ENCODE assay signal across 1 cellular context in the genomic region with DNA sequence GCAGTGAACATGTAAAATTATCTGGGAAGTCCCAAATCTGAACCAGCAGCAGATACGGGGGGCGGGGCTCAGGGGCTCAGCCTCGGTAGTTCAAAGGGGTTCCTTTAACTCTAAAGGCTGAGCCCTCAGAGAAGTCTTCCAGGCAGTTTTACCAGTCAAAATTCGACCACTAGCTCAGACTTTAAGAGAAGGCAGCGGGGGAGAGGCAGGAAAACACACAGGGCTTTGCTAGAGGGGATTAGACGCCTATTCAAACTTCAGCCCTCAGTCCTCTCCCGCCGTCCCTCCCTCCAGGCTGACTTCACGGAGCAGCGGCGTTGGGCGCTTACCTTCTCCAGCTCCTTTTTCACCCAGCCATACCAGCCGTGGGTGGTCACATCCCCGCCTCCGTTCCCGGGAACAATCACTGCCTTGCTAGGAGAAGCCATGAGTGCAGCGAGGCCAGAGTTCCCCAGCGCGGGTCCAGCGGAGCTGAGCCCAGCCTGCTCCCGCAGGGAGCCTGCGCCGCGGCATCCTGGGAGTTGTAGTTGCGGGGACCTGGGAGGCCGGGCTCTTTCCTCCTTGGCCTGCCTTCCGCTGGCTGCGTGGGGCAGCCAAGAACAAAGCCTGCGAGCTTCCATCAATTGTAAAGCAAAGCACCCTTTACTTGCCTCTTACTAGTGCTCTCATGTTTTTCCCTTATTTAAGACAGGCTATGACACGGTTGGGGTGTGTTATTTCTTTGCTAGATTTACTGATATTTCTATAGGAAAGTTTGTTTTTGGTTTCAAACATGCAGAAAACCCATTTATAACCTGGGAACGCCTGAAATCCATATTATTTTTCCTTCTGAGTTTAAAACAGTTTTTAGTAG.
TF ChIP-seq lines count a peak whose summit lies in the region.

RBBP9 (minus strand) TSS at position 486 of the 853 bp plus-strand sequence; CDS start at position 428, 58 bp downstream.

TF ChIP-seq in HepG2, 621 proteins besides CTCF, POLR2A, EP300 and RAD21 (continued from another document and continues in another):
- TF ChIP-seq, protein P1, sequence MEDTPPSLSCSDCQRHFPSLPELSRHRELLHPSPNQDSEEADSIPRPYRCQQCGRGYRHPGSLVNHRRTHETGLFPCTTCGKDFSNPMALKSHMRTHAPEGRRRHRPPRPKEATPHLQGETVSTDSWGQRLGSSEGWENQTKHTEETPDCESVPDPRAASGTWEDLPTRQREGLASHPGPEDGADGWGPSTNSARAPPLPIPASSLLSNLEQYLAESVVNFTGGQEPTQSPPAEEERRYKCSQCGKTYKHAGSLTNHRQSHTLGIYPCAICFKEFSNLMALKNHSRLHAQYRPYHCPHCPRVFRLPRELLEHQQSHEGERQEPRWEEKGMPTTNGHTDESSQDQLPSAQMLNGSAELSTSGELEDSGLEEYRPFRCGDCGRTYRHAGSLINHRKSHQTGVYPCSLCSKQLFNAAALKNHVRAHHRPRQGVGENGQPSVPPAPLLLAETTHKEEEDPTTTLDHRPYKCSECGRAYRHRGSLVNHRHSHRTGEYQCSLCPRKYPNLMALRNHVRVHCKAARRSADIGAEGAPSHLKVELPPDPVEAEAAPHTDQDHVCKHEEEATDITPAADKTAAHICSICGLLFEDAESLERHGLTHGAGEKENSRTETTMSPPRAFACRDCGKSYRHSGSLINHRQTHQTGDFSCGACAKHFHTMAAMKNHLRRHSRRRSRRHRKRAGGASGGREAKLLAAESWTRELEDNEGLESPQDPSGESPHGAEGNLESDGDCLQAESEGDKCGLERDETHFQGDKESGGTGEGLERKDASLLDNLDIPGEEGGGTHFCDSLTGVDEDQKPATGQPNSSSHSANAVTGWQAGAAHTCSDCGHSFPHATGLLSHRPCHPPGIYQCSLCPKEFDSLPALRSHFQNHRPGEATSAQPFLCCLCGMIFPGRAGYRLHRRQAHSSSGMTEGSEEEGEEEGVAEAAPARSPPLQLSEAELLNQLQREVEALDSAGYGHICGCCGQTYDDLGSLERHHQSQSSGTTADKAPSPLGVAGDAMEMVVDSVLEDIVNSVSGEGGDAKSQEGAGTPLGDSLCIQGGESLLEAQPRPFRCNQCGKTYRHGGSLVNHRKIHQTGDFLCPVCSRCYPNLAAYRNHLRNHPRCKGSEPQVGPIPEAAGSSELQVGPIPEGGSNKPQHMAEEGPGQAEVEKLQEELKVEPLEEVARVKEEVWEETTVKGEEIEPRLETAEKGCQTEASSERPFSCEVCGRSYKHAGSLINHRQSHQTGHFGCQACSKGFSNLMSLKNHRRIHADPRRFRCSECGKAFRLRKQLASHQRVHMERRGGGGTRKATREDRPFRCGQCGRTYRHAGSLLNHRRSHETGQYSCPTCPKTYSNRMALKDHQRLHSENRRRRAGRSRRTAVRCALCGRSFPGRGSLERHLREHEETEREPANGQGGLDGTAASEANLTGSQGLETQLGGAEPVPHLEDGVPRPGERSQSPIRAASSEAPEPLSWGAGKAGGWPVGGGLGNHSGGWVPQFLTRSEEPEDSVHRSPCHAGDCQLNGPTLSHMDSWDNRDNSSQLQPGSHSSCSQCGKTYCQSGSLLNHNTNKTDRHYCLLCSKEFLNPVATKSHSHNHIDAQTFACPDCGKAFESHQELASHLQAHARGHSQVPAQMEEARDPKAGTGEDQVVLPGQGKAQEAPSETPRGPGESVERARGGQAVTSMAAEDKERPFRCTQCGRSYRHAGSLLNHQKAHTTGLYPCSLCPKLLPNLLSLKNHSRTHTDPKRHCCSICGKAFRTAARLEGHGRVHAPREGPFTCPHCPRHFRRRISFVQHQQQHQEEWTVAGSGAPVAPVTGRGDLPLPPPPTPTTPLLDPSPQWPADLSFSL (CRISPR knock-in tag; IDR thresholded peaks at IDR 0.05) = no peak
- no peak for TF ChIP-seq HNRNPL (IDR thresholded peaks at IDR 0.05; ENCODE audit: low read depth, low read length)
- no peak for TF ChIP-seq ZNF468 (CRISPR knock-in tag; IDR thresholded peaks at IDR 0.05)
- no peak; the same call in 1 of the 2 replicates for TF ChIP-seq HMG20B (CRISPR knock-in tag; conservative IDR thresholded peaks at IDR 0.05)
- no peak for TF ChIP-seq TCF12 (IDR thresholded peaks at IDR 0.05)
- peak; percentile 84; the same call in 1 of the 2 replicates for TF ChIP-seq TCF12 (CRISPR knock-in tag; IDR thresholded peaks at IDR 0.05)
- peak; percentile 73 for TF ChIP-seq ATF6 (CRISPR knock-in tag; conservative IDR thresholded peaks at IDR 0.05)
- no peak for TF ChIP-seq CSRNP2 (CRISPR knock-in tag; conservative IDR thresholded peaks at IDR 0.05; ENCODE audit: low read depth)
- peak; percentile 47; the same call in 1 of the 2 replicates for TF ChIP-seq ZNF276 (CRISPR knock-in tag; IDR thresholded peaks at IDR 0.05; ENCODE audit: low read depth)
- TF ChIP-seq, protein P2, sequence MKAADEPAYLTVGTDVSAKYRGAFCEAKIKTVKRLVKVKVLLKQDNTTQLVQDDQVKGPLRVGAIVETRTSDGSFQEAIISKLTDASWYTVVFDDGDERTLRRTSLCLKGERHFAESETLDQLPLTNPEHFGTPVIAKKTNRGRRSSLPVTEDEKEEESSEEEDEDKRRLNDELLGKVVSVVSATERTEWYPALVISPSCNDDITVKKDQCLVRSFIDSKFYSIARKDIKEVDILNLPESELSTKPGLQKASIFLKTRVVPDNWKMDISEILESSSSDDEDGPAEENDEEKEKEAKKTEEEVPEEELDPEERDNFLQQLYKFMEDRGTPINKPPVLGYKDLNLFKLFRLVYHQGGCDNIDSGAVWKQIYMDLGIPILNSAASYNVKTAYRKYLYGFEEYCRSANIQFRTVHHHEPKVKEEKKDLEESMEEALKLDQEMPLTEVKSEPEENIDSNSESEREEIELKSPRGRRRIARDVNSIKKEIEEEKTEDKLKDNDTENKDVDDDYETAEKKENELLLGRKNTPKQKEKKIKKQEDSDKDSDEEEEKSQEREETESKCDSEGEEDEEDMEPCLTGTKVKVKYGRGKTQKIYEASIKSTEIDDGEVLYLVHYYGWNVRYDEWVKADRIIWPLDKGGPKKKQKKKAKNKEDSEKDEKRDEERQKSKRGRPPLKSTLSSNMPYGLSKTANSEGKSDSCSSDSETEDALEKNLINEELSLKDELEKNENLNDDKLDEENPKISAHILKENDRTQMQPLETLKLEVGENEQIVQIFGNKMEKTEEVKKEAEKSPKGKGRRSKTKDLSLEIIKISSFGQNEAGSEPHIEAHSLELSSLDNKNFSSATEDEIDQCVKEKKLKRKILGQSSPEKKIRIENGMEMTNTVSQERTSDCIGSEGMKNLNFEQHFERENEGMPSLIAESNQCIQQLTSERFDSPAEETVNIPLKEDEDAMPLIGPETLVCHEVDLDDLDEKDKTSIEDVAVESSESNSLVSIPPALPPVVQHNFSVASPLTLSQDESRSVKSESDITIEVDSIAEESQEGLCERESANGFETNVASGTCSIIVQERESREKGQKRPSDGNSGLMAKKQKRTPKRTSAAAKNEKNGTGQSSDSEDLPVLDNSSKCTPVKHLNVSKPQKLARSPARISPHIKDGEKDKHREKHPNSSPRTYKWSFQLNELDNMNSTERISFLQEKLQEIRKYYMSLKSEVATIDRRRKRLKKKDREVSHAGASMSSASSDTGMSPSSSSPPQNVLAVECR (CRISPR knock-in tag; IDR thresholded peaks at IDR 0.05; ENCODE audit: borderline replicate concordance) = peak; percentile 97
- no peak; the same call in 1 of the 2 replicates for TF ChIP-seq IRX3 (CRISPR knock-in tag; IDR thresholded peaks at IDR 0.05; ENCODE audit: borderline replicate concordance, low read depth)
- no peak for TF ChIP-seq MLLT10 (CRISPR knock-in tag; IDR thresholded peaks at IDR 0.05)
- TF ChIP-seq PAX8 (CRISPR knock-in tag; IDR thresholded peaks at IDR 0.05; ENCODE audit: borderline replicate concordance) = no peak
- peak; percentile 82; the same call in 1 of the 2 replicates for TF ChIP-seq ATAD3A (CRISPR knock-in tag; IDR thresholded peaks at IDR 0.05)
- TF ChIP-seq THAP7 (CRISPR knock-in tag; IDR thresholded peaks at IDR 0.05) = peak; percentile 93; the same call in 1 of the 2 replicates
- TF ChIP-seq CHD2 (IDR thresholded peaks at IDR 0.05; ENCODE audit: low read depth, low read length) = 0 out of 2 replicates have a peak, but pooled peaks have one; percentile 7
- no peak for TF ChIP-seq SMC3 (IDR thresholded peaks at IDR 0.05; ENCODE audit: low read length)
- peak; percentile 29; the same call in 1 of the 2 replicates for TF ChIP-seq TMF1 (CRISPR knock-in tag; IDR thresholded peaks at IDR 0.05; ENCODE audit: low read depth)
- peak; percentile 85 for TF ChIP-seq AGO1 (IDR thresholded peaks at IDR 0.05; ENCODE audit: low read depth, low read length, poor library complexity, severe bottlenecking)
- TF ChIP-seq MAFG (CRISPR knock-in tag; IDR thresholded peaks at IDR 0.05) = no peak
- no peak for TF ChIP-seq RARA (CRISPR knock-in tag; IDR thresholded peaks at IDR 0.05)
- peak; percentile 98 for TF ChIP-seq ZNF441 (CRISPR knock-in tag; IDR thresholded peaks at IDR 0.05; ENCODE audit: borderline replicate concordance)
- TF ChIP-seq ZNF251 (CRISPR knock-in tag; IDR thresholded peaks at IDR 0.05) = no peak
- TF ChIP-seq ZNF687 (CRISPR knock-in tag; IDR thresholded peaks at IDR 0.05) = peak; percentile 94
- TF ChIP-seq SMYD3 (CRISPR knock-in tag; IDR thresholded peaks at IDR 0.05) = peak; percentile 87
